1 cellular context compared by ENCODE assay signal in genomic region chr17:28900986-28901726, GRCh38.
TF ChIP-seq lines count a peak whose summit lies in the region.

No MANE protein-coding gene starts in this region.

TF ChIP-seq in IMR-90, 13 proteins besides CTCF, POLR2A, EP300 and RAD21 (continued from another document):
- no peak for TF ChIP-seq MAFK (IDR thresholded peaks at IDR 0.05; ENCODE audit: low read depth, low read length)
